ENCODE assay signal across 28 cellular contexts in the genomic region with DNA sequence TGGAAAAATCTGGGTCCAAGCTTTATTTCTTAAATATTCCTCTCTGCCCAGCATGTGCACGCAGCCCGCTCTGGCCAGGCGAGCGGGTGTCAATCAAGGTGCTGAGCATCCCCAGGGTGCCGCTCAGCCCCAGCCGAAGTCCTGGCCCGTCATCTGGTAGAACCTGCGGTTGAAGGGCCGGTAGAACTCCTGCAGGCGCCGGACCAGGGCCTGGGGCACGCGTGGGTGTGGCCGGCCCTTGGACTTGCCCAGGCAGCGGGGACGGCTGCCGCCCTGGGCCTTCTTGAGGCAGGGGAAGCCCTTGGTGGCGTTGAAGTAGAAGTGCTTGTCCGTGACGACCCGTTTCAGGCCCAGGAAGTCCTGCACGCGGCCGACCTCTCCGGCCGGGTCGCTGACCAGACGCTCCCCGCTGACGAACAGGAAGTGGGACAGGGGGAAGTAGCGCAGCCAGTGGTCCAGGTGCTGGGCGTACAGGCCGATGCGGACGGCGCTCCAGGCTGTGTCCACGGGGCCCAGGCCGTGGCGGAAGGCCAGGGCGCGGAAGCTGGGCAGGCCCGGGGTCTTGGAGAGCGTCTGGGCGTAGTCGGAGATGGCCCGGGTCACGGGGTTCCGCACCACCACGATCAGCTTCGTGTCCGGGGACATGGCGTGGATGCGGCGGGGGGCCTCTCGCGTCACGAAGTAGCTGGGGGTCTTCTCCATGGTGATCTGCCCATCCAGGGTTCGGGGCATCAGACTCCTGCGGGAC. TPM values are rescaled to one million over a fixed set of nuclear protein-coding genes. Genes with fewer than 3 reads are reported as not detected.
"Had no signal": no experiment of that assay in that cellular context is flagged by ENCODE, and none has a peak within 500 bp of the region (broad histone marks: within the 10 kb centered on the region; RNA-seq: fewer than 3 reads in every experiment).

No MANE protein-coding gene starts in this region.

- DNase-seq: activated CD4-positive, alpha-beta memory T cell treated with anti-CD3 and anti-CD28 coated beads, Interleukin-2, amount 10 ng/mL, durations not matched to agents 7 days and 5 days; activated CD4-positive, alpha-beta T cell treated with anti-CD3 and anti-CD28 coated beads for 36 hours; activated CD4-positive, alpha-beta T cell treated with anti-CD3 and anti-CD28 coated beads, Interleukin-2, amount 50 U/mL, for 1 hour; activated gamma-delta T cell treated with Interleukin-2 at 50 U/mL for 16 hours; activated naive CD4-positive, alpha-beta T cell treated with anti-CD3 and anti-CD28 coated beads, Interleukin-2, amount 10 ng/mL, durations not matched to agents 7 days and 5 days; activated naive CD8-positive, alpha-beta T cell treated with anti-CD3 and anti-CD28 coated beads for 36 hours; activated T-cell treated with anti-CD3 and anti-CD28 coated beads for 4 hours; activated T-cell treated with anti-CD3 and anti-CD28 coated beads, Interleukin-2, amount 50 U/mL, for 48 hours; anterior cingulate cortex; cerebellar nuclear complex; Karpas-422; MM.1S; NCI-H1417; NCI-H2029; NCI-H345; NCI-H510A; NCI-H526 treated with DMSO at 0.1 percent for 48 hours; NK-92 treated with Interleukin-12 subunit alpha and Interleukin-12 subunit beta, amount 100 ng/mL, for 24 hours; OCI-M1; RPMI8226; T-helper 1 cell had no signal

- H3K27ac ChIP-seq: SK-N-MC, VCaP had no signal

- H3K4me3 ChIP-seq: SK-N-MC had no signal

RNA-seq across cellular contexts. Expression of gene HS3ST6, which starts 6.6 kb away (rescaled TPM):
- total RNA-seq: activated CD4-positive, alpha-beta memory T cell treated with anti-CD3 and anti-CD28 coated beads, Interleukin-2, amount 10 ng/mL, durations not matched to agents 7 days and 5 days; activated CD4-positive, alpha-beta T cell treated with anti-CD3 and anti-CD28 coated beads for 36 hours; activated CD8-positive, alpha-beta memory T cell treated with anti-CD3 and anti-CD28 coated beads for 36 hours; activated naive CD8-positive, alpha-beta T cell treated with anti-CD3 and anti-CD28 coated beads for 36 hours; activated T-helper 17 cell treated with anti-CD3 and anti-CD28 coated beads, Interleukin-2, amount 50 U/mL, for 72 hours; cardiac septum; Right ventricle myocardium inferior; T-helper 2 cell treated with Interferon-gamma antibody and Interleukin-4, amounts not matched to agents 100 ng/mL and 5 ng/mL, for 36 hours had no signal

RNA-seq across cellular contexts. Expression of gene MEIOB, which starts 39.7 kb away (rescaled TPM):
- total RNA-seq: activated CD8-positive, alpha-beta memory T cell treated with anti-CD3 and anti-CD28 coated beads for 36 hours; cardiac septum; Right ventricle myocardium inferior; T-helper 2 cell treated with Interferon-gamma antibody and Interleukin-4, amounts not matched to agents 100 ng/mL and 5 ng/mL, for 36 hours had no signal

RNA-seq across cellular contexts. Expression of gene RPL3L, which starts 42.8 kb away (rescaled TPM):
- total RNA-seq: activated CD4-positive, alpha-beta memory T cell treated with anti-CD3 and anti-CD28 coated beads, Interleukin-2, amount 10 ng/mL, durations not matched to agents 7 days and 5 days; activated CD4-positive, alpha-beta T cell treated with anti-CD3 and anti-CD28 coated beads for 36 hours; activated naive CD8-positive, alpha-beta T cell treated with anti-CD3 and anti-CD28 coated beads for 36 hours; T-helper 2 cell treated with Interferon-gamma antibody and Interleukin-4, amounts not matched to agents 100 ng/mL and 5 ng/mL, for 36 hours had no signal
